Comparison of ENCODE assay signal across 34 cellular contexts in the genomic region with DNA sequence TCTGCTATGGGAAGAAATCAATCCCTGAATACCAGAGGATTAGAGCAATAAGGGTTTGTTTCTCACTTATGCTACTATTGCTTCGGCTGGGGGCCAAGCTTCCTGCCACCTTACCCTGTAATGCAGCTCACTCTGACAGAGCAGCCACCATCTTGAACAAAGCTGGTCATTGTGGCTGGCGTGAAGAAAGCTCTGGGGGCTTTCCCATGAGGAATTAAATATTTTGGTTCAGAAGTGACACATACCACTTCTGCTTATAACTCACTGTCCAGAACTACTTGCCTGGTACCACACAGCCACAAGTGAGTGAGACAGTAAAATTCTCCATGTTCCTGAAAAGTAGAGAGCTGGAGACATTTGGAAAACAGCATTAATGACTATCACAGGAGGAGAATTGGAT.
"Had no signal": no experiment of that assay in that cellular context is flagged by ENCODE, and none has a peak within 500 bp of the region (broad histone marks: within the 10 kb centered on the region; RNA-seq: fewer than 3 reads in every experiment).

No MANE protein-coding gene starts in this region.

- H3K27ac Mint-ChIP-seq: activated B cell treated with CpG ODN at 0.5 μM for 24 hours; activated CD4-positive, alpha-beta memory T cell treated with anti-CD3 and anti-CD28 coated beads for 36 hours; activated CD4-positive, alpha-beta T cell treated with anti-CD3 and anti-CD28 coated beads, Interleukin-2, amount 10 ng/mL, durations not matched to agents 24 days and 14 days; activated CD8-positive, alpha-beta memory T cell treated with anti-CD3 and anti-CD28 coated beads, Interleukin-2, amount 10 ng/mL, durations not matched to agents 7 days and 5 days; activated CD8-positive, alpha-beta T cell treated with anti-CD3 and anti-CD28 coated beads, Interleukin-2, amount 10 ng/mL, durations not matched to agents 7 days and 5 days; activated naive CD4-positive, alpha-beta T cell treated with anti-CD3 and anti-CD28 coated beads, Interleukin-2, amount 10 ng/mL, durations not matched to agents 7 days and 5 days; activated naive CD4-positive, alpha-beta T cell treated with anti-CD3 and anti-CD28 coated beads, Interleukin-2, amount 50 U/mL, for 72 hours; T-helper 17 cell; T-helper 2 cell treated with Interferon-gamma antibody and Interleukin-4, amounts not matched to agents 5 μg/mL and 100 μg/mL, for 36 hours had no signal

- H3K9me3 ChIP-seq: adrenal gland, body of pancreas, esophagus squamous epithelium had no signal

- ATAC-seq: activated CD4-positive, CD25-positive, alpha-beta regulatory T cell treated with anti-CD3 and anti-CD28 coated beads, Interleukin-2, amount 50 U/mL, for 24 hours; activated CD8-positive, alpha-beta memory T cell treated with anti-CD3 and anti-CD28 coated beads, Interleukin-2, amount 10 ng/mL, durations not matched to agents 7 days and 5 days; activated CD8-positive, alpha-beta T cell treated with anti-CD3 and anti-CD28 coated beads, Interleukin-2, amount 10 ng/mL, durations not matched to agents 7 days and 5 days; body of pancreas; effector memory CD8-positive, alpha-beta T cell; T-helper 17 cell had no signal

- H3K27ac ChIP-seq: adrenal gland, body of pancreas, epithelial cell of prostate, esophagus squamous epithelium, WERI-Rb-1 had no signal

- H3K4me3 Mint-ChIP-seq: activated B cell treated with CpG ODN at 0.5 μM for 24 hours; activated CD4-positive, alpha-beta memory T cell treated with anti-CD3 and anti-CD28 coated beads for 36 hours; activated CD4-positive, alpha-beta T cell treated with anti-CD3 and anti-CD28 coated beads, Interleukin-2, amount 10 ng/mL, durations not matched to agents 24 days and 14 days; activated CD8-positive, alpha-beta memory T cell treated with anti-CD3 and anti-CD28 coated beads, Interleukin-2, amount 10 ng/mL, durations not matched to agents 7 days and 5 days; activated CD8-positive, alpha-beta T cell treated with anti-CD3 and anti-CD28 coated beads, Interleukin-2, amount 10 ng/mL, durations not matched to agents 7 days and 5 days; activated naive CD4-positive, alpha-beta T cell treated with anti-CD3 and anti-CD28 coated beads, Interleukin-2, amount 10 ng/mL, durations not matched to agents 7 days and 5 days; effector memory CD8-positive, alpha-beta T cell; T-helper 17 cell; T-helper 2 cell treated with Interferon-gamma antibody and Interleukin-4, amounts not matched to agents 5 μg/mL and 100 μg/mL, for 36 hours had no signal

- H3K4me3 ChIP-seq: adrenal gland, body of pancreas, esophagus squamous epithelium had no signal

- H3K36me3 Mint-ChIP-seq: activated CD4-positive, alpha-beta memory T cell treated with anti-CD3 and anti-CD28 coated beads for 36 hours; activated naive CD4-positive, alpha-beta T cell treated with anti-CD3 and anti-CD28 coated beads, Interleukin-2, amount 10 ng/mL, durations not matched to agents 7 days and 5 days; activated naive CD4-positive, alpha-beta T cell treated with anti-CD3 and anti-CD28 coated beads, Interleukin-2, amount 50 U/mL, for 72 hours had no signal

- H3K27me3 ChIP-seq: adrenal gland, body of pancreas had no signal

- H3K4me1 ChIP-seq: adrenal gland, body of pancreas, esophagus squamous epithelium had no signal

- FAIRE-seq: colon, endometrium, endothelial cell of umbilical vein, frontal cortex had no signal

- H3K36me3 ChIP-seq: adrenal gland, esophagus squamous epithelium, WERI-Rb-1 had no signal

- H3K9me3 Mint-ChIP-seq: activated B cell treated with CpG ODN at 0.5 μM for 24 hours; activated CD4-positive, alpha-beta memory T cell treated with anti-CD3 and anti-CD28 coated beads for 36 hours; activated CD4-positive, alpha-beta T cell treated with anti-CD3 and anti-CD28 coated beads, Interleukin-2, amount 10 ng/mL, durations not matched to agents 24 days and 14 days; activated naive CD4-positive, alpha-beta T cell treated with anti-CD3 and anti-CD28 coated beads, Interleukin-2, amount 10 ng/mL, durations not matched to agents 7 days and 5 days; activated naive CD4-positive, alpha-beta T cell treated with anti-CD3 and anti-CD28 coated beads, Interleukin-2, amount 50 U/mL, for 72 hours; effector memory CD8-positive, alpha-beta T cell; T-helper 2 cell treated with Interferon-gamma antibody and Interleukin-4, amounts not matched to agents 5 μg/mL and 100 μg/mL, for 36 hours had no signal

- DNase-seq: activated B cell treated with CpG ODN at 0.5 μM for 24 hours; activated CD4-positive, alpha-beta memory T cell treated with anti-CD3 and anti-CD28 coated beads for 36 hours; activated CD4-positive, alpha-beta T cell treated with anti-CD3 and anti-CD28 coated beads, Interleukin-2, amount 10 ng/mL, durations not matched to agents 24 days and 14 days; activated CD8-positive, alpha-beta memory T cell treated with anti-CD3 and anti-CD28 coated beads, Interleukin-2, amount 10 ng/mL, durations not matched to agents 7 days and 5 days; activated CD8-positive, alpha-beta memory T cell treated with anti-CD3 and anti-CD28 coated beads, Interleukin-2, amount 50 U/mL, for 4 hours; activated CD8-positive, alpha-beta T cell treated with anti-CD3 and anti-CD28 coated beads, Interleukin-2, amount 10 ng/mL, durations not matched to agents 7 days and 5 days; activated gamma-delta T cell; activated naive CD4-positive, alpha-beta T cell; activated naive CD4-positive, alpha-beta T cell treated with anti-CD3 and anti-CD28 coated beads, Interleukin-2, amount 10 ng/mL, durations not matched to agents 7 days and 5 days; activated T-cell treated with anti-CD3 and anti-CD28 coated beads, Interleukin-2, amount 50 U/mL, for 1 hour; activated T-cell treated with anti-CD3 and anti-CD28 coated beads, Interleukin-2, amount 50 U/mL, for 48 hours; adrenal gland; amygdala; aorta; body of pancreas; caudate nucleus; cortex of kidney; dermis blood vessel endothelial cell; effector CD4-positive, alpha-beta T cell; effector memory CD8-positive, alpha-beta T cell; esophagus squamous epithelium; glutamatergic neuron; T-helper 1 cell; T-helper 17 cell; T1000; WERI-Rb-1 had no signal
